Comparison of ENCODE assay signal across 8 cellular contexts in the genomic region with DNA sequence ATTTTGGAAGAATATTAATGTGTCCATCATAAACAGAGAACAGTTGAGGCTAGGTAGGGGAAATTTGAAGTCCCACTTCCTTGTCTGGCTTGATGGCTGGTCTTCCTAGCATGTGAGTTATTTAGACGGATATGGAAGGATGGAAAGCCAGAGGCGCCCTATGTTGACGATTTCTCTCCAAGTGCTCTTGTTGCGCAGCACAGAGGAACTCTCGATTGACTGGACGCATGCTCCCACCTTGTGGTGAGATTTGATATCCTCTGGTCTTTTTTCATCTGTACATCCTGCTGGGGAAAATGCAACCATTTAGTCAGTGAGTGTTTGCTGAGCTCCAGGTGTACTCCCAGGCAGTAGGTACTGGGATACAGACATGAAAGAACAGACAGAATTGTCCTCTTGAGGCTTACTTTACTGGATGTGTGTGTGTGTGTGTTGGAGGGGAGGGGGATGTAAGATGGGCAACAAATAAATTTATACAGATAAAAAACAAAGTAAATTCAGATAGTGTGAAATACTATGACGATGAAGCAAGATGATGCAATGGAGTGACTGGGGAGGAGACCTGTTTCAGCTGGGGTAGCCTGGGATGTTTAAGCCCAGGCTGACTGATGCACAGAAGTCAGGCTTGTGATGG.
A peak's percentile ranks its signal among the peaks of the same experiment; 100 is the strongest.
DNase-seq lines count a peak whose midpoint lies in the region; ATAC-seq and TF ChIP-seq lines count a peak whose summit lies in the region.

No MANE protein-coding gene starts in this region.

- no peaks in the 10 kb centered on the region for H3K36me3 Mint-ChIP-seq in activated T-cell treated with anti-CD3 and anti-CD28 coated beads, Interleukin-2, amount 50 U/mL, for 72 hours (ENCODE audit: insufficient read depth in 2 of 2)

- H3K27me3 ChIP-seq in DOHH2 (ENCODE audit: control insufficient read depth, low read length), result no peaks in the 10 kb centered on the region; the same call in 1 of the 2 replicates

- H4K20me1 ChIP-seq in DOHH2 (ENCODE audit: control insufficient read depth, insufficient read depth, low read depth, low read length), result no peaks in the 10 kb centered on the region

- peak; percentile 65 for ATAC-seq in HG03280 (IDR thresholded peaks at IDR 0.05; ENCODE audit: unreplicated experiment)
- ATAC-seq in activated T-cell treated with anti-CD3 and anti-CD28 coated beads, Interleukin-2, amount 50 U/mL, for 72 hours (replicated peaks in 1 of 2), result peak; percentile 62 to 73
- no peak for ATAC-seq in HG03175 (IDR thresholded peaks at IDR 0.05; ENCODE audit: unreplicated experiment)

- H3K27ac Mint-ChIP-seq in activated T-cell treated with anti-CD3 and anti-CD28 coated beads, Interleukin-2, amount 50 U/mL, for 72 hours, result no peak overlapping the region

- H3K4me2 ChIP-seq in DOHH2 (ENCODE audit: low read length), result no peak overlapping the region

- H3K27ac ChIP-seq in DOHH2 (ENCODE audit: low read depth, low read length), result no peak overlapping the region

- no peaks in the 10 kb centered on the region for H3K4me1 ChIP-seq in DOHH2 (ENCODE audit: control insufficient read depth, low read length)

- intact Hi-C loops in posterior cingulate gyrus (cut with DNase I), result loop anchor here (5.0 kb wide), 1 partner anchor 382 kb away; no protein-coding TSS in a partner anchor

- H3K9me2 ChIP-seq in DOHH2 (replicated peaks; ENCODE audit: control insufficient read depth, low read length), result no peaks in the 10 kb centered on the region

- peaks cover 5% of the 10 kb centered on the region for H3K4me1 Mint-ChIP-seq in activated T-cell treated with anti-CD3 and anti-CD28 coated beads, Interleukin-2, amount 50 U/mL, for 72 hours (ENCODE audit: low read depth)

- H3K9me3 ChIP-seq in DOHH2 (ENCODE audit: control insufficient read depth, insufficient read depth, low read length), result no peaks in the 10 kb centered on the region

- TF ChIP-seq CTCF in DOHH2 (IDR thresholded peaks at IDR 0.05; ENCODE audit: low read depth, low read length, poor library complexity, severe bottlenecking), result peak; percentile 55

- H3F3A ChIP-seq in DOHH2 (ENCODE audit: control insufficient read depth, insufficient read depth), result no peaks in the 10 kb centered on the region

- H3K4me3 ChIP-seq in DOHH2 (ENCODE audit: low read length), result no peak overlapping the region

- no peaks in the 10 kb centered on the region for H3K79me2 ChIP-seq in DOHH2 (ENCODE audit: control insufficient read depth, low read length)

- H3K4me3 Mint-ChIP-seq in activated T-cell treated with anti-CD3 and anti-CD28 coated beads, Interleukin-2, amount 50 U/mL, for 72 hours, result no peak overlapping the region

- H3K27me3 Mint-ChIP-seq in activated T-cell treated with anti-CD3 and anti-CD28 coated beads, Interleukin-2, amount 50 U/mL, for 72 hours (ENCODE audit: low read depth), result peaks cover 15% of the 10 kb centered on the region

- no peaks in the 10 kb centered on the region for H3K9me3 Mint-ChIP-seq in activated T-cell treated with anti-CD3 and anti-CD28 coated beads, Interleukin-2, amount 50 U/mL, for 72 hours

- no peaks in the 10 kb centered on the region for H3K36me3 ChIP-seq in DOHH2 (ENCODE audit: control insufficient read depth, low read length)

- DNase-seq in NCI-H69 (lab: John Stamatoyannopoulos, UW), result peak; percentile 72
- DNase-seq in activated T-cell treated with anti-CD3 and anti-CD28 coated beads, Interleukin-2, amount 50 U/mL, for 72 hours, result peak; percentile 41 to 45
- DNase-seq in globus pallidus (ENCODE audit: low spot score), result peak; percentile 86
- DNase-seq in posterior cingulate gyrus, result peak; percentile 45 to 95 (median 74)
- DNase-seq in GOT3 (lab: John Stamatoyannopoulos, UW), result no peak
